ENCODE assay signal across 11 cellular contexts in the genomic region with DNA sequence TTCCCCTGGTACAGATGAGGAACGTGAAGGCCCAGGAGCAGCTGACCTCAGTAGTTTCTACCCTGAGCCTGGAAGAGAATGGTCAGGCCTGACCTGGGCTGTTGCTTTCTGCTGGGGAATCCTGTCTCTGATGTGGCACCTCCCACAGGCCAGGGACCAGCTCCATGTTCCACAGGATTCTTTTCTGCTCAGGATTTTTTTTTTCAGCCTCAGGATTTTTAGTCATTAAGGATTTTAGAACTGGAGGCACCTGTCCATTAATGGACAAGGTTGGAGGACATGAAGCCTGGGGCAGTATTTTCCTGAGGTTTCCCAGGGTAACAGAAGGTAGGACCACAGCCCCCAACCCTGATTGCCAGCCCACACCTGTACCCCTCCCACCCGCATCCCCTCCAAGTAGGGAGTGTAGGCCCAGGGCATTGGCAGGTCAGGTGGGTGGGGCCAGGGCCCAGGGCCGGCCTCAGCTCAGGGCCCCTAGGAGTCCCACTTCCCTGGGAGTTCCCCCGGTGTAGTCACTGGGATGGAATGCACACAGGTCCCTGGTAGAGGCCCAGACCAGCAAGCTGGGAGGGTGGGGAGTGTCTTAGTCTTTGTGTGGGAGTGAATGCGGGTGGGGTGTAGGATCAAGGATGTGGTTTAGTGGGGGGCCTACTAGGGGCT. TPM values are rescaled to one million over a fixed set of nuclear protein-coding genes. Genes with fewer than 3 reads are reported as not detected.
DNase-seq lines count a peak whose midpoint lies in the region; ATAC-seq, FAIRE-seq and TF ChIP-seq lines count a peak whose summit lies in the region.
"Had no signal": no experiment of that assay in that cellular context is flagged by ENCODE, and none has a peak within 500 bp of the region (broad histone marks: within the 10 kb centered on the region; RNA-seq: fewer than 3 reads in every experiment).

No MANE protein-coding gene starts in this region.

- H3K4me1 ChIP-seq in BLaER1 treated with 17β-estradiol and CSF1 and Interleukin-3, amounts not matched to agents 10 nM and 100 nM: peaks cover 47 to 97% (median 93%) of the 10 kb centered on the region in 10 experiments
- H3K4me1 ChIP-seq in mesenchymal stem cell (ENCODE audit: control insufficient read depth, insufficient read depth, low read depth, low read length): peaks cover 37% of the 10 kb centered on the region
- no peaks in the 10 kb centered on the region for H3K4me1 ChIP-seq in CD4-positive, alpha-beta memory T cell (ENCODE audit: insufficient read depth, low read length)
- H3K4me1 ChIP-seq: sigmoid colon had no signal

- no peak overlapping the region for H4K8ac ChIP-seq in mesenchymal stem cell (ENCODE audit: low read length)

- H3K4me1 Mint-ChIP-seq in CD4-positive, alpha-beta memory T cell: no peaks in the 10 kb centered on the region
- no peaks in the 10 kb centered on the region for H3K4me1 Mint-ChIP-seq in immature natural killer cell

- peak overlapping the region in 6 of 11 experiments; percentile 28 to 72 (median 63); a peak in 6 of 22 replicates for H3K9ac ChIP-seq in BLaER1 treated with 17β-estradiol and CSF1 and Interleukin-3, amounts not matched to agents 10 nM and 100 nM
- no peak overlapping the region for H3K9ac ChIP-seq in mesenchymal stem cell (ENCODE audit: low read length)

- H3K36me3 ChIP-seq in BLaER1 treated with 17β-estradiol and CSF1 and Interleukin-3, amounts not matched to agents 10 nM and 100 nM: peaks cover 0 to 11% (median 8%) of the 10 kb centered on the region in 11 experiments; a peak in 15 of 22 replicates
- peaks cover 6% of the 10 kb centered on the region for H3K36me3 ChIP-seq in bronchial epithelial cell (ENCODE audit: control insufficient read depth, insufficient read depth, low read length)
- H3K36me3 ChIP-seq in mesenchymal stem cell (ENCODE audit: control insufficient read depth in 1 of 2, insufficient read depth in 2 of 2, low read depth in 1 of 2, low read length in 2 of 2): peaks cover 5 to 18% of the 10 kb centered on the region in 2 experiments
- no peaks in the 10 kb centered on the region for H3K36me3 ChIP-seq in CD4-positive, alpha-beta memory T cell (ENCODE audit: insufficient read depth, low read length)
- H3K36me3 ChIP-seq: sigmoid colon had no signal

- no peak overlapping the region for H3K14ac ChIP-seq in mesenchymal stem cell (ENCODE audit: low read length in 2 of 2)

- H3K27ac ChIP-seq in BLaER1 treated with 17β-estradiol and CSF1 and Interleukin-3, amounts not matched to agents 10 nM and 100 nM: peak overlapping the region in 4 of 11 experiments; percentile 71 to 78 (median 76); a peak in 7 of 22 replicates
- peak overlapping the region; percentile 39 for H3K27ac ChIP-seq in mesenchymal stem cell (ENCODE audit: low read length, poor library complexity, severe bottlenecking)
- H3K27ac ChIP-seq in CD4-positive, alpha-beta memory T cell (ENCODE audit: low read depth, low read length): no peak overlapping the region
- H3K27ac ChIP-seq: sigmoid colon had no signal

- H3K4me2 ChIP-seq in BLaER1 treated with 17β-estradiol and CSF1 and Interleukin-3, amounts not matched to agents 10 nM and 100 nM: peak overlapping the region; percentile 84 to 100 (median 96); a peak in 21 of 22 replicates
- peak overlapping the region; percentile 40 for H3K4me2 ChIP-seq in mesenchymal stem cell (ENCODE audit: low read length, poor library complexity, severe bottlenecking)

- H2AFZ ChIP-seq in mesenchymal stem cell (ENCODE audit: low read depth, low read length): no peak overlapping the region

- peak overlapping the region; percentile 94 for H2AK5ac ChIP-seq in mesenchymal stem cell (ENCODE audit: low read length, severe bottlenecking)

- no peak overlapping the region for H2BK12ac ChIP-seq in mesenchymal stem cell (ENCODE audit: low read length in 2 of 2)

- H4K91ac ChIP-seq in mesenchymal stem cell (ENCODE audit: low read length): no peak overlapping the region

- H3K4me3 Mint-ChIP-seq in CD4-positive, alpha-beta memory T cell: no peak overlapping the region
- no peak overlapping the region for H3K4me3 Mint-ChIP-seq in immature natural killer cell
- H3K4me3 Mint-ChIP-seq: activated naive CD4-positive, alpha-beta T cell treated with anti-CD3 and anti-CD28 coated beads for 36 hours had no signal

- H3K9me3 Mint-ChIP-seq in CD4-positive, alpha-beta memory T cell: no peaks in the 10 kb centered on the region
- H3K9me3 Mint-ChIP-seq in immature natural killer cell: no peaks in the 10 kb centered on the region
- H3K9me3 Mint-ChIP-seq: activated naive CD4-positive, alpha-beta T cell treated with anti-CD3 and anti-CD28 coated beads for 36 hours had no signal

- WGBS in mesenchymal stem cell: 29% methylated on average over 3 of the region's 5 CpGs

- FAIRE-seq in bronchial epithelial cell (lab: Jason Lieb, UNC): no peak

- no peaks in the 10 kb centered on the region for H3K36me3 Mint-ChIP-seq in CD4-positive, alpha-beta memory T cell
- no peaks in the 10 kb centered on the region for H3K36me3 Mint-ChIP-seq in immature natural killer cell

- peak overlapping the region; percentile 51 for H2BK5ac ChIP-seq in mesenchymal stem cell (ENCODE audit: low read depth, low read length, poor library complexity, severe bottlenecking)

- H3K27me3 Mint-ChIP-seq in CD4-positive, alpha-beta memory T cell: no peaks in the 10 kb centered on the region
- peaks cover 0 to 2% (median 0%) of the 10 kb centered on the region in 3 donors for H3K27me3 Mint-ChIP-seq in immature natural killer cell (ENCODE audit: low read depth in 3 of 3)

- H3K23ac ChIP-seq in mesenchymal stem cell (ENCODE audit: low read length in 2 of 2): no peak overlapping the region

- no peak for TF ChIP-seq CTCF in bronchial epithelial cell (IDR thresholded peaks at IDR 0.05; ENCODE audit: insufficient read depth, low read length, severe bottlenecking)

- peak overlapping the region in 1 of 7 donors; percentile 7 for H3K27ac Mint-ChIP-seq in CD4-positive, alpha-beta memory T cell
- no peak overlapping the region for H3K27ac Mint-ChIP-seq in immature natural killer cell
- H3K27ac Mint-ChIP-seq: activated naive CD4-positive, alpha-beta T cell treated with anti-CD3 and anti-CD28 coated beads for 36 hours had no signal

- no peak for ATAC-seq in GM18870 (IDR thresholded peaks at IDR 0.05; ENCODE audit: unreplicated experiment)

- CTCF ChIA-PET in CD4-positive, alpha-beta memory T cell (lab: Charles Lee; ENCODE audit: partially characterized antibody): interaction anchor here (0.7 kb wide), 1 partner anchor 15 kb away, joined by 4 read pairs; no protein-coding TSS in a partner anchor

- H3K4me3 ChIP-seq in BLaER1 treated with 17β-estradiol and CSF1 and Interleukin-3, amounts not matched to agents 10 nM and 100 nM: no peak overlapping the region; a peak in 1 of 20 replicates
- peak overlapping the region; percentile 53 for H3K4me3 ChIP-seq in bronchial epithelial cell (ENCODE audit: low read depth, low read length)
- no peak overlapping the region for H3K4me3 ChIP-seq in mesenchymal stem cell (ENCODE audit: insufficient read depth in 1 of 2, low read depth in 1 of 2, low read length in 2 of 2)
- H3K4me3 ChIP-seq in CD4-positive, alpha-beta memory T cell (ENCODE audit: low read length in 2 of 2): no peak overlapping the region
- H3K4me3 ChIP-seq: sigmoid colon had no signal

- DNase-seq in LHCN-M2 (ENCODE audit: low read depth): peak; percentile 28
- peak; percentile 86 for DNase-seq in bronchial epithelial cell (ENCODE audit: low read depth)
- DNase-seq in mesenchymal stem cell: peak; percentile 85
- DNase-seq in CD4-positive, alpha-beta memory T cell: no peak
- no peak for DNase-seq in immature natural killer cell
- no peak for DNase-seq in activated naive CD4-positive, alpha-beta T cell treated with Interleukin-2 at 50 U/mL for 16 hours
- DNase-seq: activated naive CD4-positive, alpha-beta T cell treated with anti-CD3 and anti-CD28 coated beads for 36 hours; sigmoid colon; T-helper 1 cell had no signal

- intact Hi-C loops in CD4-positive, alpha-beta memory T cell (cut with micrococcal nuclease): no loop called here

- no peak overlapping the region for H3K4ac ChIP-seq in mesenchymal stem cell (ENCODE audit: low read depth in 1 of 2, low read length in 2 of 2)

- H4K20me1 ChIP-seq in BLaER1 treated with 17β-estradiol and CSF1 and Interleukin-3, amounts not matched to agents 10 nM and 100 nM: peaks cover 0 to 41% (median 25%) of the 10 kb centered on the region in 11 experiments; a peak in 17 of 22 replicates

- peak overlapping the region in 1 of 2 experiments; percentile 37 for H3K18ac ChIP-seq in mesenchymal stem cell (ENCODE audit: low read depth in 1 of 2, low read length in 2 of 2)

- no peaks in the 10 kb centered on the region for H3K9me3 ChIP-seq in BLaER1 treated with 17β-estradiol and CSF1 and Interleukin-3, amounts not matched to agents 10 nM and 100 nM (replicated peaks in 1 of 11)
- no peaks in the 10 kb centered on the region for H3K9me3 ChIP-seq in mesenchymal stem cell (ENCODE audit: control insufficient read depth, low read length)
- no peaks in the 10 kb centered on the region for H3K9me3 ChIP-seq in CD4-positive, alpha-beta memory T cell (ENCODE audit: control insufficient read depth in 1 of 2, low read length in 2 of 2)
- H3K9me3 ChIP-seq: sigmoid colon had no signal

- POLR2A ChIA-PET in CD4-positive, alpha-beta memory T cell (lab: Charles Lee; ENCODE audit: partially characterized antibody): no interaction called here

- H2BK15ac ChIP-seq in mesenchymal stem cell (ENCODE audit: low read depth, poor library complexity, severe bottlenecking): peak overlapping the region; percentile 12

- no peak overlapping the region for H2BK120ac ChIP-seq in mesenchymal stem cell (ENCODE audit: low read depth, low read length)

- H3K27me3 ChIP-seq in BLaER1 treated with 17β-estradiol and CSF1 and Interleukin-3, amounts not matched to agents 10 nM and 100 nM: no peaks in the 10 kb centered on the region
- H3K27me3 ChIP-seq in bronchial epithelial cell (ENCODE audit: control insufficient read depth, insufficient read depth, low read length): no peaks in the 10 kb centered on the region
- H3K27me3 ChIP-seq in mesenchymal stem cell (ENCODE audit: control insufficient read depth in 1 of 2, insufficient read depth in 1 of 2, low read length in 2 of 2): peaks cover 0 to 3% of the 10 kb centered on the region in 2 experiments
- no peaks in the 10 kb centered on the region for H3K27me3 ChIP-seq in CD4-positive, alpha-beta memory T cell (ENCODE audit: insufficient read depth, low read length)
- H3K27me3 ChIP-seq: sigmoid colon had no signal

- H3K79me1 ChIP-seq in mesenchymal stem cell (replicated peaks; ENCODE audit: low read length, poor library complexity, severe bottlenecking): peaks cover 3% of the 10 kb centered on the region

RNA-seq across cellular contexts. Expression of gene BIK, which starts 16.1 kb away (rescaled TPM):
- not detected in 2 replicates for total RNA-seq in LHCN-M2 (2014; rRNA removed)
- 0.12 TPM for polyA plus RNA-seq in LHCN-M2 (2012)
- total RNA-seq in bronchial epithelial cell: 56.8 and 66.6 TPM in 2 replicates
- polyA plus RNA-seq in mesenchymal stem cell (2013, experiment 1 of 2): 0.08 TPM
- 0.05 TPM for polyA plus RNA-seq in mesenchymal stem cell (2013, experiment 2 of 2)
- 1 to 10 TPM; 2.5 to 2.7 TPM for total RNA-seq in CD4-positive, alpha-beta memory T cell
- polyA plus RNA-seq in CD4-positive, alpha-beta memory T cell: 1 to 10 TPM; 8.5 to 8.8 TPM
- 1 to 10 TPM in 1 of 3 donors, under 1 TPM in 1, not detected in 1; 0.45 to 1.6 TPM for polyA plus RNA-seq in immature natural killer cell
- total RNA-seq: sigmoid colon had no signal

RNA-seq across cellular contexts. Expression of gene MCAT, which starts 16.6 kb away (rescaled TPM):
- total RNA-seq in LHCN-M2 (2014; rRNA removed) (21.1 and 21.7 TPM in 2 replicates), bronchial epithelial cell (10.6 and 11.8 TPM in 2 replicates)
- polyA plus RNA-seq in LHCN-M2 (2012): 14.8 TPM
- polyA plus RNA-seq in mesenchymal stem cell (2013, experiment 1 of 2): 11.0 TPM
- 10.6 TPM for polyA plus RNA-seq in mesenchymal stem cell (2013, experiment 2 of 2)
- total RNA-seq in CD4-positive, alpha-beta memory T cell: 1 to 10 TPM; 7.9 to 9.0 TPM
- 10 to 100 TPM in 1 of 2 donors, 1 to 10 TPM in 1; 5.7 to 13.1 TPM for polyA plus RNA-seq in CD4-positive, alpha-beta memory T cell
- 10 to 100 TPM in 1 of 3 donors, 1 to 10 TPM in 2; 5.8 to 10.2 (median 9.6) TPM for polyA plus RNA-seq in immature natural killer cell

RNA-seq across cellular contexts. Expression of gene TSPO, which starts 24.7 kb away (rescaled TPM):
- 604 and 688 TPM in 2 replicates for total RNA-seq in LHCN-M2 (2014; rRNA removed)
- polyA plus RNA-seq in LHCN-M2 (2012): 463 TPM
- 419 and 486 TPM in 2 replicates for total RNA-seq in bronchial epithelial cell
- 245 TPM for polyA plus RNA-seq in mesenchymal stem cell (2013, experiment 1 of 2)
- polyA plus RNA-seq in mesenchymal stem cell (2013, experiment 2 of 2): 258 TPM
- 10 to 100 TPM; 66.9 to 71.0 TPM for total RNA-seq in CD4-positive, alpha-beta memory T cell
- 100 to 1,000 TPM; 351 to 548 TPM for polyA plus RNA-seq in CD4-positive, alpha-beta memory T cell
- polyA plus RNA-seq in immature natural killer cell: 100 to 1,000 TPM; 338 to 509 (median 463) TPM

RNA-seq across cellular contexts. Expression of gene TTLL1, which starts 37.4 kb away (rescaled TPM):
- total RNA-seq in LHCN-M2 (2014; rRNA removed) (13.1 and 13.5 TPM in 2 replicates), bronchial epithelial cell (6.3 and 11.1 TPM in 2 replicates)
- polyA plus RNA-seq in LHCN-M2 (2012): 17.1 TPM
- 12.6 TPM for polyA plus RNA-seq in mesenchymal stem cell (2013, experiment 1 of 2)
- polyA plus RNA-seq in mesenchymal stem cell (2013, experiment 2 of 2): 12.2 TPM
- total RNA-seq in CD4-positive, alpha-beta memory T cell: 1 to 10 TPM; 6.4 to 7.8 TPM
- 10 to 100 TPM; 10.1 to 15.6 TPM for polyA plus RNA-seq in CD4-positive, alpha-beta memory T cell
- 10 to 100 TPM in 1 of 3 donors, 1 to 10 TPM in 2; 9.4 to 14.4 (median 9.9) TPM for polyA plus RNA-seq in immature natural killer cell

Comparison
In these comparisons a context has a peak if more than half of its experiments do, and no peak if none do; other contexts are left out.
1. DNase-seq: peak in LHCN-M2 (single experiment), bronchial epithelial cell (single experiment) and mesenchymal stem cell (single experiment); none in CD4-positive, alpha-beta memory T cell (0 of 5), immature natural killer cell (0 of 3) and activated naive CD4-positive, alpha-beta T cell treated with Interleukin-2 at 50 U/mL for 16 hours (single experiment).
2. RNA of gene BIK, which starts 16.1 kb away (total RNA-seq): 56.8 to 66.6 TPM in bronchial epithelial cell; 2.5 to 2.7 TPM in CD4-positive, alpha-beta memory T cell and not detected in LHCN-M2; every median in the first group is over 10 times any median in the second.